Comparison of ENCODE assay signal across 10 cellular contexts in genomic region chr5:157269165-157269671, GRCh38. TPM values are rescaled to one million over a fixed set of nuclear protein-coding genes. Genes with fewer than 3 reads are reported as not detected.
DNase-seq lines count a peak whose midpoint lies in the region; ATAC-seq and TF ChIP-seq lines count a peak whose summit lies in the region.
"Had no signal": no experiment of that assay in that cellular context is flagged by ENCODE, and none has a peak within 500 bp of the region (broad histone marks: within the 10 kb centered on the region; RNA-seq: fewer than 3 reads in every experiment).

No MANE protein-coding gene starts in this region.

- WGBS in spleen, 5 donors: 35 to 58% (median 47%) methylated on average over 6 of the region's 6 CpGs

- TF ChIP-seq POLR2A in spleen (IDR thresholded peaks at IDR 0.05): no peak

- peak overlapping the region; percentile 22 to 99 (median 96) for H3K27ac ChIP-seq in spleen

- peaks cover 38% of the 10 kb centered on the region for H3K36me3 Mint-ChIP-seq in activated CD4-positive, alpha-beta T cell treated with anti-CD3 and anti-CD28 coated beads, Interleukin-2, amount 10 ng/mL, durations not matched to agents 24 days and 14 days (ENCODE audit: low read depth)
- H3K36me3 Mint-ChIP-seq in effector memory CD8-positive, alpha-beta T cell (ENCODE audit: insufficient read depth): peaks cover 61% of the 10 kb centered on the region

- H3K4me3 ChIP-seq in spleen: peak overlapping the region in 1 of 8 donors; percentile 97

- H3K36me3 ChIP-seq in spleen: no peaks in the 10 kb centered on the region

- no peaks in the 10 kb centered on the region for H3K27me3 ChIP-seq in spleen (replicated peaks in 1 of 7)

- ATAC-seq in effector memory CD8-positive, alpha-beta T cell (replicated peaks): no peak
- no peak for ATAC-seq in GM21717 (IDR thresholded peaks at IDR 0.05; ENCODE audit: unreplicated experiment)
- no peak for ATAC-seq in GM21529 (IDR thresholded peaks at IDR 0.05; ENCODE audit: unreplicated experiment)
- ATAC-seq: activated CD4-positive, CD25-positive, alpha-beta regulatory T cell treated with anti-CD3 and anti-CD28 coated beads, Interleukin-2, amount 50 U/mL, for 24 hours had no signal

- H3K9me3 Mint-ChIP-seq in activated CD4-positive, alpha-beta T cell treated with anti-CD3 and anti-CD28 coated beads, Interleukin-2, amount 10 ng/mL, durations not matched to agents 24 days and 14 days: no peaks in the 10 kb centered on the region
- no peaks in the 10 kb centered on the region for H3K9me3 Mint-ChIP-seq in effector memory CD8-positive, alpha-beta T cell

- H3K4me1 Mint-ChIP-seq in activated CD4-positive, alpha-beta T cell treated with anti-CD3 and anti-CD28 coated beads, Interleukin-2, amount 10 ng/mL, durations not matched to agents 24 days and 14 days: peaks cover 82% of the 10 kb centered on the region
- H3K4me1 Mint-ChIP-seq in effector memory CD8-positive, alpha-beta T cell (ENCODE audit: low read depth in 2 of 2): peaks cover 75 to 76% of the 10 kb centered on the region in 2 donors

- no peaks in the 10 kb centered on the region for H3K27me3 Mint-ChIP-seq in activated CD4-positive, alpha-beta T cell treated with anti-CD3 and anti-CD28 coated beads, Interleukin-2, amount 10 ng/mL, durations not matched to agents 24 days and 14 days
- no peaks in the 10 kb centered on the region for H3K27me3 Mint-ChIP-seq in effector memory CD8-positive, alpha-beta T cell

- peaks cover 25 to 97% (median 88%) of the 10 kb centered on the region in 6 donors for H3K4me1 ChIP-seq in spleen

- no peaks in the 10 kb centered on the region for H3K9me3 ChIP-seq in spleen

- intact Hi-C loops in activated CD4-positive, alpha-beta T cell treated with anti-CD3 and anti-CD28 coated beads, Interleukin-2, amount 10 ng/mL, durations not matched to agents 24 days and 14 days (cut with micrococcal nuclease): loop anchor here (1.0 to 5.0 kb wide), 4 partner anchors 16 to 347 kb away; partner anchors contain the start of gene ITK
- intact Hi-C loops in spleen (cut with DNase I; ENCODE audit: low total_unique reads): no loop called here

- DNase-seq in activated CD4-positive, alpha-beta T cell treated with anti-CD3 and anti-CD28 coated beads, Interleukin-2, amount 10 ng/mL, durations not matched to agents 24 days and 14 days: peak; percentile 76
- DNase-seq in activated CD4-positive, alpha-beta T cell treated with anti-CD3 and anti-CD28 coated beads for 4 hours: no peak
- DNase-seq in NOMO-1 treated with DMSO at 0.1 percent for 48 hours (lab: John Stamatoyannopoulos, UW; ENCODE audit: unreplicated experiment) (peak; percentile 43), spleen (no peak), hippocampal formation (lab: John Stamatoyannopoulos, UW) (no peak)
- no peak for DNase-seq in effector memory CD8-positive, alpha-beta T cell
- DNase-seq: midbrain had no signal

- H3K27ac Mint-ChIP-seq in activated CD4-positive, alpha-beta T cell treated with anti-CD3 and anti-CD28 coated beads, Interleukin-2, amount 10 ng/mL, durations not matched to agents 24 days and 14 days: peak overlapping the region; percentile 99
- peak overlapping the region; percentile 96 to 98 for H3K27ac Mint-ChIP-seq in effector memory CD8-positive, alpha-beta T cell

- peak overlapping the region; percentile 96 for H3K4me3 Mint-ChIP-seq in activated CD4-positive, alpha-beta T cell treated with anti-CD3 and anti-CD28 coated beads, Interleukin-2, amount 10 ng/mL, durations not matched to agents 24 days and 14 days
- peak overlapping the region; percentile 84 to 93 for H3K4me3 Mint-ChIP-seq in effector memory CD8-positive, alpha-beta T cell

- no peak for TF ChIP-seq CTCF in spleen (IDR thresholded peaks at IDR 0.05 in 8 of 11, conservative IDR thresholded peaks at IDR 0.05 in 3 of 11)

RNA-seq across cellular contexts. Expression of gene CYFIP2, which starts 3.3 kb away (rescaled TPM):
- 180 and 193 TPM in 2 replicates for total RNA-seq in activated CD4-positive, alpha-beta T cell treated with anti-CD3 and anti-CD28 coated beads, Interleukin-2, amount 10 ng/mL, durations not matched to agents 24 days and 14 days
- 100 to 1,000 TPM; 123 to 232 (median 198) TPM for total RNA-seq in spleen
- 10 to 100 TPM; 74.8 to 83.4 (median 75.1) TPM for polyA plus RNA-seq in spleen

Comparison
In these comparisons a context has a peak if more than half of its experiments do, and no peak if none do; other contexts are left out.
1. DNase-seq: peak in activated CD4-positive, alpha-beta T cell treated with anti-CD3 and anti-CD28 coated beads, Interleukin-2, amount 10 ng/mL, durations not matched to agents 24 days and 14 days (single experiment) and NOMO-1 treated with DMSO at 0.1 percent for 48 hours (single experiment); none in activated CD4-positive, alpha-beta T cell treated with anti-CD3 and anti-CD28 coated beads for 4 hours (0 of 2), effector memory CD8-positive, alpha-beta T cell (0 of 3), spleen (single experiment) and hippocampal formation (0 of 2).